ENCODE assay signal across 21 cellular contexts in genomic region chr13:99481357-99481756, GRCh38.
"Had no signal": no experiment of that assay in that cellular context is flagged by ENCODE, and none has a peak within 500 bp of the region (broad histone marks: within the 10 kb centered on the region; RNA-seq: fewer than 3 reads in every experiment).

No MANE protein-coding gene starts in this region.

- H3K9me3 ChIP-seq: body of pancreas, left lung, lower lobe of right lung, right lobe of liver had no signal

- H3K27ac ChIP-seq: body of pancreas, heart left ventricle, left lung, lower lobe of right lung, right lobe of liver had no signal

- H3K27me3 ChIP-seq: body of pancreas, heart left ventricle, left lung, right lobe of liver had no signal

- DNase-seq: activated CD4-positive, alpha-beta T cell treated with anti-CD3 and anti-CD28 coated beads for 36 hours; activated CD4-positive, CD25-positive, alpha-beta regulatory T cell; activated CD8-positive, alpha-beta T cell treated with anti-CD3 and anti-CD28 coated beads, Interleukin-2, amount 10 ng/mL, durations not matched to agents 7 days and 5 days; activated naive CD4-positive, alpha-beta T cell; activated T-cell treated with anti-CD3 and anti-CD28 coated beads for 4 hours; activated T-cell treated with anti-CD3 and anti-CD28 coated beads, Interleukin-2, amount 50 U/mL, for 72 hours; aorta; body of pancreas; dermis blood vessel endothelial cell; effector CD4-positive, alpha-beta T cell; heart left ventricle; kidney glomerular epithelial cell; left lung; lower lobe of right lung; right lobe of liver; stimulated activated CD4-positive, alpha-beta T cell treated with anti-CD3 and anti-CD28 coated beads, Interleukin-12 subunit alpha, Interleukin-12 subunit beta, amount 100 ng/mL, for 4 hours; stimulated activated CD4-positive, alpha-beta T cell treated with anti-CD3 and anti-CD28 coated beads, Interleukin-4, amount 100 ng/mL, for 4 hours; stimulated activated CD8-positive, alpha-beta memory T cell treated with anti-CD3 and anti-CD28 coated beads, Interleukin-4, amount 100 ng/mL, for 48 hours; stimulated activated naive CD8-positive, alpha-beta T cell treated with anti-CD3 and anti-CD28 coated beads, Interleukin-15, amount 100 ng/mL, for 72 hours; substantia nigra; T-helper 1 cell had no signal

- H3K4me3 ChIP-seq: body of pancreas, heart left ventricle, left lung, lower lobe of right lung, right lobe of liver had no signal

- H3K4me1 ChIP-seq: body of pancreas, lower lobe of right lung, right lobe of liver had no signal

- H3K36me3 ChIP-seq: heart left ventricle, left lung, lower lobe of right lung, right lobe of liver had no signal
